1 cellular context compared by ENCODE assay signal in the genomic region with DNA sequence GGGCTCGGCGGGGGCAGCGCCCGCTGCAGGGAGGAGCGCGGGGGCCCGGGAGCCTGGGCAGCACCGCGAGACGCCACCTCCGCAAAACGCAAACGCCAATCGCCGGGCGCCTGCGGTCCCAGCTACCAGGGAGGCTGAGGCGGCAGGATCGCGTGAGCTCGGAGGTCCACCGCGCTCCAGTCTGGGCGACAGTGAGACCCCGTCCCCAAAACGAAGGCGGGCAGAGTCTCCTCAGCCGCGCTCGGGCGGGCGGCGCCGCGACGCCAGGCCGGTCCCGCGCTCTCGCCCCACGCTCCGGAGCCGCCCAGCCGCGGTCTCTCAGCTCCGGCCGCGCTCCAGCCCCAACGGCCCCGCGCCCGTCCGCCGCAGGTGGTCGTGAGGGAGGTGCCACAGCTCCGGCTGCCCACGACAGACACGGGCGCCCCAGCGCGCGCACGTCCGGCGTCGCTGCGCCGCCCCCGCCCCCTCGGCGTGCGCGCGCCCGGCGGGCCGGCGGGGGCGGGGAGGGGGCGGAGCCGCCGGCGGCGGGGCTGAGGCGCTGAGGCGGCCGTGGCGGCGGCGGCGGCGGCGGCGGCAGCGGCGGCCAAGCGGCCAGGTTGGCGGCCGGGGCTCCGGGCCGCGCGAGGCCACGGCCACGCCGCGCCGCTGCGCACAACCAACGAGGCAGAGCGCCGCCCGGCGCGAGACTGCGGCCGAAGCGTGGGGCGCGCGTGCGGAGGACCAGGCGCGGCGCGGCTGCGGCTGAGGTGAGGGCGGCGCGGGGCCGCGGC.
TF ChIP-seq lines count a peak whose summit lies in the region.

TSS of gene ADARB1 (plus strand) at position 533 of the 770 bp plus-strand sequence. CDS start 97,077 bp downstream, outside the sequence.

TF ChIP-seq in SK-N-SH treated with all-trans-retinoic acid at 6 μM for 48 hours, 23 proteins besides CTCF, POLR2A, EP300 and RAD21 (continued from another document):
- TF ChIP-seq TSHZ2 (CRISPR knock-in tag; IDR thresholded peaks at IDR 0.05) = 0 out of 2 replicates have a peak, but pooled peaks have one; percentile 25
- no peak for TF ChIP-seq CSRNP3 (CRISPR knock-in tag; IDR thresholded peaks at IDR 0.05)
- TF ChIP-seq, protein P1, sequence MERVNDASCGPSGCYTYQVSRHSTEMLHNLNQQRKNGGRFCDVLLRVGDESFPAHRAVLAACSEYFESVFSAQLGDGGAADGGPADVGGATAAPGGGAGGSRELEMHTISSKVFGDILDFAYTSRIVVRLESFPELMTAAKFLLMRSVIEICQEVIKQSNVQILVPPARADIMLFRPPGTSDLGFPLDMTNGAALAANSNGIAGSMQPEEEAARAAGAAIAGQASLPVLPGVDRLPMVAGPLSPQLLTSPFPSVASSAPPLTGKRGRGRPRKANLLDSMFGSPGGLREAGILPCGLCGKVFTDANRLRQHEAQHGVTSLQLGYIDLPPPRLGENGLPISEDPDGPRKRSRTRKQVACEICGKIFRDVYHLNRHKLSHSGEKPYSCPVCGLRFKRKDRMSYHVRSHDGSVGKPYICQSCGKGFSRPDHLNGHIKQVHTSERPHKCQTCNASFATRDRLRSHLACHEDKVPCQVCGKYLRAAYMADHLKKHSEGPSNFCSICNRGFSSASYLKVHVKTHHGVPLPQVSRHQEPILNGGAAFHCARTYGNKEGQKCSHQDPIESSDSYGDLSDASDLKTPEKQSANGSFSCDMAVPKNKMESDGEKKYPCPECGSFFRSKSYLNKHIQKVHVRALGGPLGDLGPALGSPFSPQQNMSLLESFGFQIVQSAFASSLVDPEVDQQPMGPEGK (CRISPR knock-in tag; IDR thresholded peaks at IDR 0.05; ENCODE audit: borderline replicate concordance) = 0 out of 2 replicates have a peak, but pooled peaks have one; percentile 7
- TF ChIP-seq RARB (CRISPR knock-in tag; IDR thresholded peaks at IDR 0.05) = no peak
- TF ChIP-seq POU6F1 (CRISPR knock-in tag; IDR thresholded peaks at IDR 0.05; ENCODE audit: borderline replicate concordance, low read depth) = no peak
- TF ChIP-seq TOX (CRISPR knock-in tag; IDR thresholded peaks at IDR 0.05; ENCODE audit: borderline replicate concordance) = no peak
- no peak for TF ChIP-seq ZNF8 (CRISPR knock-in tag; IDR thresholded peaks at IDR 0.05)
- no peak for TF ChIP-seq ESRRG (CRISPR knock-in tag; IDR thresholded peaks at IDR 0.05)
- no peak for TF ChIP-seq TCF4 (CRISPR knock-in tag; IDR thresholded peaks at IDR 0.05; ENCODE audit: borderline replicate concordance)
- 0 out of 2 replicates have a peak, but pooled peaks have one; percentile 39 for TF ChIP-seq CSDC2 (CRISPR knock-in tag; IDR thresholded peaks at IDR 0.05)
- no peak for TF ChIP-seq ZNF70 (CRISPR knock-in tag; IDR thresholded peaks at IDR 0.05)
- no peak for TF ChIP-seq ZC3H10 (CRISPR knock-in tag; IDR thresholded peaks at IDR 0.05)
- no peak for TF ChIP-seq ISL1 (CRISPR knock-in tag; IDR thresholded peaks at IDR 0.05)
- TF ChIP-seq ZNF565 (CRISPR knock-in tag; conservative IDR thresholded peaks at IDR 0.05; ENCODE audit: low read depth) = no peak
